Comparison of ENCODE assay signal across 8 cellular contexts in genomic region chr10:11611248-11612003, GRCh38. TPM values are rescaled to one million over a fixed set of nuclear protein-coding genes. Genes with fewer than 3 reads are reported as not detected.
DNase-seq lines count a peak whose midpoint lies in the region; ATAC-seq and TF ChIP-seq lines count a peak whose summit lies in the region.

USP6NL (minus strand) TSS chr10:11611650; CDS start chr10:11597634, 14,016 bp downstream.

- peak; percentile 65 for DNase-seq in COR-L47 (lab: John Stamatoyannopoulos, UW)
- peak; percentile 10 for DNase-seq in HS-5 (ENCODE audit: low read depth)
- peak; percentile 50 for DNase-seq in activated T-helper 9 cell treated with anti-CD3 and anti-CD28 coated beads, Interleukin-2, amount 50 U/mL, for 16 hours (ENCODE audit: low read depth)
- DNase-seq in fibroblast of peridontal ligament (ENCODE audit: extremely low read depth): peak; percentile 67
- peak; percentile 35 to 76 (median 61) for DNase-seq in naive thymus-derived CD8-positive, alpha-beta T cell

- peaks cover 0 to 6% (median under 1%) of the 10 kb centered on the region in 3 donors for H3K36me3 Mint-ChIP-seq in naive thymus-derived CD8-positive, alpha-beta T cell
- H3K36me3 Mint-ChIP-seq in stimulated activated naive CD8-positive, alpha-beta T cell treated with anti-CD3 and anti-CD28 coated beads, Interleukin-15, Interleukin-2, amounts not matched to agents 100 ng/mL and 50 ng/mL, for 24 hours (ENCODE audit: low read depth): peaks cover 1% of the 10 kb centered on the region

- ATAC-seq in GM19463 (IDR thresholded peaks at IDR 0.05; ENCODE audit: unreplicated experiment): peak; percentile 63
- ATAC-seq in naive thymus-derived CD8-positive, alpha-beta T cell: peak; percentile 61 to 70

- peak within 1 kb of the TSS; percentile 64 to 96 (median 94) for H3K27ac Mint-ChIP-seq in naive thymus-derived CD8-positive, alpha-beta T cell
- peak within 1 kb of the TSS; percentile 83 for H3K27ac Mint-ChIP-seq in stimulated activated naive CD8-positive, alpha-beta T cell treated with anti-CD3 and anti-CD28 coated beads, Interleukin-15, Interleukin-2, amounts not matched to agents 100 ng/mL and 50 ng/mL, for 24 hours

- H3K4me3 Mint-ChIP-seq in naive thymus-derived CD8-positive, alpha-beta T cell: peak within 1 kb of the TSS; percentile 87 to 97 (median 95)
- H3K4me3 Mint-ChIP-seq in stimulated activated naive CD8-positive, alpha-beta T cell treated with anti-CD3 and anti-CD28 coated beads, Interleukin-15, Interleukin-2, amounts not matched to agents 100 ng/mL and 50 ng/mL, for 24 hours: peak within 1 kb of the TSS; percentile 87

- POLR2A ChIA-PET in naive thymus-derived CD8-positive, alpha-beta T cell (lab: Charles Lee): interaction anchor here (0.7 to 2.5 kb wide), 6 partner anchors 9 to 432 kb away, joined by 3 to 10 read pairs (median 4); no protein-coding TSS in a partner anchor

- peaks cover 0 to 13% (median under 1%) of the 10 kb centered on the region in 9 donors for H3K9me3 Mint-ChIP-seq in naive thymus-derived CD8-positive, alpha-beta T cell
- peaks cover under 1% of the 10 kb centered on the region for H3K9me3 Mint-ChIP-seq in stimulated activated naive CD8-positive, alpha-beta T cell treated with anti-CD3 and anti-CD28 coated beads, Interleukin-15, Interleukin-2, amounts not matched to agents 100 ng/mL and 50 ng/mL, for 24 hours

- no peaks in the 10 kb centered on the region for H3K27me3 Mint-ChIP-seq in naive thymus-derived CD8-positive, alpha-beta T cell
- H3K27me3 Mint-ChIP-seq in stimulated activated naive CD8-positive, alpha-beta T cell treated with anti-CD3 and anti-CD28 coated beads, Interleukin-15, Interleukin-2, amounts not matched to agents 100 ng/mL and 50 ng/mL, for 24 hours: peaks cover 9% of the 10 kb centered on the region

- peaks cover 12 to 60% (median 52%) of the 10 kb centered on the region in 4 donors for H3K4me1 Mint-ChIP-seq in naive thymus-derived CD8-positive, alpha-beta T cell
- peaks cover 57% of the 10 kb centered on the region for H3K4me1 Mint-ChIP-seq in stimulated activated naive CD8-positive, alpha-beta T cell treated with anti-CD3 and anti-CD28 coated beads, Interleukin-15, Interleukin-2, amounts not matched to agents 100 ng/mL and 50 ng/mL, for 24 hours (ENCODE audit: low read depth)

TF ChIP-seq in PFSK-1, 5 proteins besides CTCF, POLR2A, EP300 and RAD21:
- TF ChIP-seq POLR2AphosphoS5 (IDR thresholded peaks at IDR 0.05; ENCODE audit: low read depth, low read length) (peak; percentile 57; the same call in 1 of the 2 replicates), TAF1 (IDR thresholded peaks at IDR 0.05; ENCODE audit: borderline replicate concordance, insufficient read depth, low read length) (no peak; the same call in 1 of the 2 replicates), SIN3A (IDR thresholded peaks at IDR 0.05; ENCODE audit: borderline replicate concordance, insufficient read depth, low read length) (0 out of 2 replicates have a peak, but pooled peaks have one; percentile 47), FOXP2 (optimal IDR thresholded peaks at IDR 0.05; ENCODE audit: borderline replicate concordance, extremely low read depth, extremely low read length, insufficient read depth) (peak; percentile 65), REST (IDR thresholded peaks at IDR 0.05; ENCODE audit: insufficient read depth in 1 of 2, low read depth in 2 of 2, low read length in 2 of 2) (0 out of 4 replicates have a peak, but pooled peaks of 1 of the 2 experiments have one; percentile 7)
TF ChIP-seq in PFSK-1: peak in this region for 4.

RNA-seq across cellular contexts. Expression of gene USP6NL, which starts in this region (rescaled TPM):
- 8.9 TPM for polyA plus RNA-seq in PFSK-1 (2012; ENCODE audit: insufficient read length, low read depth)
- total RNA-seq in naive thymus-derived CD8-positive, alpha-beta T cell: 1 to 10 TPM; 6.9 to 7.9 TPM
- polyA plus RNA-seq in naive thymus-derived CD8-positive, alpha-beta T cell: 1 to 10 TPM; 2.3 to 5.4 (median 4.2) TPM

Comparison
In these comparisons a context has a peak if more than half of its experiments do, and no peak if none do; other contexts are left out.
1. Peak in every context shown above with its lines: DNase-seq and ATAC-seq.
2. DNase-seq: peak in every context shown above with its lines; median percentile 67 in fibroblast of peridontal ligament; 65 in COR-L47; 61 in naive thymus-derived CD8-positive, alpha-beta T cell; 50 in activated T-helper 9 cell treated with anti-CD3 and anti-CD28 coated beads, Interleukin-2, amount 50 U/mL, for 16 hours; 10 in HS-5.